ENCODE assay signal across 13 cellular contexts in genomic region chr11:123480290-123480815, GRCh38. TPM values are rescaled to one million over a fixed set of nuclear protein-coding genes. Genes with fewer than 3 reads are reported as not detected.
DNase-seq lines count a peak whose midpoint lies in the region; ATAC-seq and TF ChIP-seq lines count a peak whose summit lies in the region.
"Had no signal": no experiment of that assay in that cellular context is flagged by ENCODE, and none has a peak within 500 bp of the region (broad histone marks: within the 10 kb centered on the region; RNA-seq: fewer than 3 reads in every experiment).

No MANE protein-coding gene starts in this region.

- no peak overlapping the region for H3K4me3 ChIP-seq in brain microvascular endothelial cell (ENCODE audit: low read depth, low read length)
- H3K4me3 ChIP-seq: heart left ventricle, K562 had no signal

- H3K27me3 Mint-ChIP-seq in activated CD4-positive, alpha-beta memory T cell treated with anti-CD3 and anti-CD28 coated beads for 36 hours, result no peaks in the 10 kb centered on the region
- no peaks in the 10 kb centered on the region for H3K27me3 Mint-ChIP-seq in osteocyte (ENCODE audit: unreplicated experiment)

- intact Hi-C loops in activated CD4-positive, alpha-beta memory T cell treated with anti-CD3 and anti-CD28 coated beads for 36 hours (cut with micrococcal nuclease), result no loop called here

- CTCF ChIA-PET in activated CD4-positive, alpha-beta memory T cell treated with anti-CD3 and anti-CD28 coated beads for 36 hours (lab: Charles Lee), result interaction anchor here (0.5 to 9.5 kb wide), 8 partner anchors 19 to 377 kb away, joined by 3 to 273 read pairs (median 8); partner anchors contain the start of gene SCN3B

- H3K36me3 Mint-ChIP-seq in activated naive CD4-positive, alpha-beta T cell treated with anti-CD3 and anti-CD28 coated beads, Interleukin-2, amount 50 U/mL, for 72 hours, result peaks cover 0 to 40% of the 10 kb centered on the region in 2 donors
- H3K36me3 Mint-ChIP-seq in activated CD4-positive, alpha-beta memory T cell treated with anti-CD3 and anti-CD28 coated beads for 36 hours, result peaks cover 26% of the 10 kb centered on the region
- no peaks in the 10 kb centered on the region for H3K36me3 Mint-ChIP-seq in osteocyte (ENCODE audit: unreplicated experiment)

- in situ Hi-C loops in brain microvascular endothelial cell (cut with HindIII; ENCODE audit: low pct_ligation_motif_present, low sequenced_read_pairs), result no loop called here

- no peak for TF ChIP-seq CTCF in osteocyte (IDR thresholded peaks at IDR 0.05)
- TF ChIP-seq CTCF in brain microvascular endothelial cell (IDR thresholded peaks at IDR 0.05; ENCODE audit: low read depth, low read length, missing control alignments), result no peak

- no peaks in the 10 kb centered on the region for H3K36me3 ChIP-seq in brain microvascular endothelial cell (replicated peaks)

- POLR2A ChIA-PET in activated CD4-positive, alpha-beta memory T cell treated with anti-CD3 and anti-CD28 coated beads for 36 hours (lab: Charles Lee), result no interaction called here

- no peaks in the 10 kb centered on the region for H3K27me3 ChIP-seq in brain microvascular endothelial cell (replicated peaks)
- H3K27me3 ChIP-seq: heart left ventricle had no signal

- H3K4me3 Mint-ChIP-seq in activated CD4-positive, alpha-beta memory T cell treated with anti-CD3 and anti-CD28 coated beads for 36 hours, result no peak overlapping the region
- H3K4me3 Mint-ChIP-seq in osteocyte (ENCODE audit: unreplicated experiment), result no peak overlapping the region

- H3K9me3 Mint-ChIP-seq in activated naive CD4-positive, alpha-beta T cell treated with anti-CD3 and anti-CD28 coated beads, Interleukin-2, amount 50 U/mL, for 72 hours, result no peaks in the 10 kb centered on the region
- no peaks in the 10 kb centered on the region for H3K9me3 Mint-ChIP-seq in activated CD4-positive, alpha-beta memory T cell treated with anti-CD3 and anti-CD28 coated beads for 36 hours
- no peaks in the 10 kb centered on the region for H3K9me3 Mint-ChIP-seq in osteocyte (ENCODE audit: unreplicated experiment)

- no peak for DNase-seq in activated naive CD4-positive, alpha-beta T cell treated with anti-CD3 and anti-CD28 coated beads, Interleukin-2, amount 50 U/mL, for 72 hours (ENCODE audit: low spot score in 2 of 2)
- DNase-seq in activated naive CD4-positive, alpha-beta T cell (lab: John Stamatoyannopoulos, UW), result no peak
- no peak for DNase-seq in activated CD4-positive, alpha-beta memory T cell treated with anti-CD3 and anti-CD28 coated beads for 36 hours
- DNase-seq in osteocyte (ENCODE audit: extremely low spot score, unreplicated experiment) (no peak), NCI-H1436 (lab: John Stamatoyannopoulos, UW) (no peak), brain microvascular endothelial cell (no peak), NCI-H748 (lab: John Stamatoyannopoulos, UW; ENCODE audit: unreplicated experiment) (no peak)
- DNase-seq: heart left ventricle, NCI-H510A treated with DMSO at 0.1 percent for 48 hours, small intestine had no signal

- H3K4me1 Mint-ChIP-seq in activated CD4-positive, alpha-beta memory T cell treated with anti-CD3 and anti-CD28 coated beads for 36 hours (ENCODE audit: low read depth), result peaks cover 46% of the 10 kb centered on the region
- peaks cover 9% of the 10 kb centered on the region for H3K4me1 Mint-ChIP-seq in osteocyte (ENCODE audit: unreplicated experiment)

- peak overlapping the region; percentile 14 to 69 for H3K27ac Mint-ChIP-seq in activated naive CD4-positive, alpha-beta T cell treated with anti-CD3 and anti-CD28 coated beads, Interleukin-2, amount 50 U/mL, for 72 hours
- peak overlapping the region; percentile 4 for H3K27ac Mint-ChIP-seq in activated CD4-positive, alpha-beta memory T cell treated with anti-CD3 and anti-CD28 coated beads for 36 hours
- H3K27ac Mint-ChIP-seq in osteocyte (ENCODE audit: unreplicated experiment), result no peak overlapping the region

- no peak overlapping the region for H3K27ac ChIP-seq in brain microvascular endothelial cell
- H3K27ac ChIP-seq: heart left ventricle had no signal

- peak; percentile 27 to 33 for ATAC-seq in activated naive CD4-positive, alpha-beta T cell treated with anti-CD3 and anti-CD28 coated beads, Interleukin-2, amount 50 U/mL, for 72 hours
- peak; percentile 35 for ATAC-seq in HG03135 (IDR thresholded peaks at IDR 0.05; ENCODE audit: unreplicated experiment)
- ATAC-seq: HCT116, K562 had no signal

RNA-seq across cellular contexts. Expression of gene GRAMD1B, which starts 50.3 kb away (rescaled TPM):
- total RNA-seq in activated naive CD4-positive, alpha-beta T cell treated with anti-CD3 and anti-CD28 coated beads, Interleukin-2, amount 50 U/mL, for 72 hours, result 10 to 100 TPM; 36.7 to 66.2 TPM
- 10 to 100 TPM; 36.8 to 39.0 TPM for total RNA-seq in activated CD4-positive, alpha-beta memory T cell treated with anti-CD3 and anti-CD28 coated beads for 36 hours
- 1.8 and 1.9 TPM in 2 replicates for total RNA-seq in osteocyte

Comparison
In these comparisons a context has a peak if more than half of its experiments do, and no peak if none do; other contexts are left out.
1. RNA of gene GRAMD1B, which starts 50.3 kb away (total RNA-seq): 36.7 to 66.2 TPM in activated naive CD4-positive, alpha-beta T cell treated with anti-CD3 and anti-CD28 coated beads, Interleukin-2, amount 50 U/mL, for 72 hours and 36.8 to 39.0 TPM in activated CD4-positive, alpha-beta memory T cell treated with anti-CD3 and anti-CD28 coated beads for 36 hours; 1.8 to 1.9 TPM in osteocyte; every median in the first group is over 10 times any median in the second.